ENCODE assay signal across 13 cellular contexts in the genomic region with DNA sequence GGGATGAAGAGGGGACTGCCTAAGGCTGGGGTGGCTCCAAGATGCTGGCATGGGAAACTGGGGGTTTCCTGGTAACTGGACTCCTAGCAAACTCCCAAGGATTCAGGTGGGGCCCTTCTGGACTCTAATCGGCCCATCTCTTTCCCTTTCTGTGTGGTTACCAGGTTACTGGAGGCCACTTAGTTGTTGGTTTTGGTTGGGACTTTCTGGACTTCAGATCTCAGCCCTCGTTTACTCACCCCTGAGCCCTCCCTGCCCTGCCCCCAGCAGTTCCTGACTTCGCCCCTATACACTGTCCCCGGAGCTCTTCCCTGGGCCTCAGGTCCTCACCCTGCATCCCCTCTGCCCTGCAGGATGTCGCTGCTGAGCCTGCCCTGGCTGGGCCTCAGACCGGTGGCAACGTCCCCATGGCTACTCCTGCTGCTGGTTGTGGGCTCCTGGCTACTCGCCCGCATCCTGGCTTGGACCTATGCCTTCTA. TPM values are rescaled to one million over a fixed set of nuclear protein-coding genes. Genes with fewer than 3 reads are reported as not detected.
DNase-seq lines count a peak whose midpoint lies in the region; ATAC-seq and TF ChIP-seq lines count a peak whose summit lies in the region.
"Had no signal": no experiment of that assay in that cellular context is flagged by ENCODE, and none has a peak within 500 bp of the region (broad histone marks: within the 10 kb centered on the region; RNA-seq: fewer than 3 reads in every experiment).

No MANE protein-coding gene starts in this region.

- H3K36me3 Mint-ChIP-seq in activated T-helper 17 cell treated with anti-CD3 and anti-CD28 coated beads, Interleukin-2, amount 50 U/mL, for 72 hours (ENCODE audit: low read depth): peaks cover 8% of the 10 kb centered on the region
- no peaks in the 10 kb centered on the region for H3K36me3 Mint-ChIP-seq in stimulated activated naive B cell treated with anti-CD40 and anti-IgM and Interleukin-4, amounts not matched to agents 10 μg/mL and 1 μg/mL and 100 μg/mL, for 72 hours

- no peaks in the 10 kb centered on the region for H3K27me3 Mint-ChIP-seq in activated T-helper 17 cell treated with anti-CD3 and anti-CD28 coated beads, Interleukin-2, amount 50 U/mL, for 72 hours
- H3K27me3 Mint-ChIP-seq in stimulated activated naive B cell treated with anti-CD40 and anti-IgM and Interleukin-4, amounts not matched to agents 10 μg/mL and 1 μg/mL and 100 μg/mL, for 72 hours: peaks cover 8 to 21% of the 10 kb centered on the region in 2 donors

- H3K36me3 ChIP-seq in testis (ENCODE audit: low read depth, missing control alignments): no peaks in the 10 kb centered on the region

- H3K4me1 ChIP-seq in testis: peaks cover 9% of the 10 kb centered on the region
- H3K4me1 ChIP-seq: Caco-2 had no signal

- no peak overlapping the region for H3K27ac ChIP-seq in testis
- H3K27ac ChIP-seq: epithelial cell of prostate had no signal

- H3K4me1 Mint-ChIP-seq in activated T-helper 17 cell treated with anti-CD3 and anti-CD28 coated beads, Interleukin-2, amount 50 U/mL, for 72 hours: peaks cover 16% of the 10 kb centered on the region
- H3K4me1 Mint-ChIP-seq in stimulated activated naive B cell treated with anti-CD40 and anti-IgM and Interleukin-4, amounts not matched to agents 10 μg/mL and 1 μg/mL and 100 μg/mL, for 72 hours: peaks cover 0 to 1% of the 10 kb centered on the region in 2 donors
- H3K4me1 Mint-ChIP-seq: GM23338 had no signal

- no peaks in the 10 kb centered on the region for H3K9me3 ChIP-seq in testis
- H3K9me3 ChIP-seq: Caco-2 had no signal

- H3K27ac Mint-ChIP-seq in activated T-helper 17 cell treated with anti-CD3 and anti-CD28 coated beads, Interleukin-2, amount 50 U/mL, for 72 hours: peak overlapping the region; percentile 59
- H3K27ac Mint-ChIP-seq in stimulated activated naive B cell treated with anti-CD40 and anti-IgM and Interleukin-4, amounts not matched to agents 10 μg/mL and 1 μg/mL and 100 μg/mL, for 72 hours: no peak overlapping the region
- H3K27ac Mint-ChIP-seq: GM23338; T-helper 2 cell treated with Interferon-gamma antibody and Interleukin-4, amounts not matched to agents 5 μg/mL and 100 μg/mL, for 36 hours had no signal

- TF ChIP-seq POLR2A in testis (IDR thresholded peaks at IDR 0.05): no peak

- H3K27me3 ChIP-seq in testis: no peaks in the 10 kb centered on the region

- DNase-seq in HuH-7.5 (ENCODE audit: low spot score): peak; percentile 35
- DNase-seq in left colon: peak; percentile 54 to 58
- DNase-seq in stimulated activated naive B cell treated with anti-CD40 and anti-IgM and Interleukin-4, amounts not matched to agents 10 μg/mL and 1 μg/mL and 100 μg/mL, for 72 hours: no peak
- DNase-seq in testis: no peak
- no peak for DNase-seq in NCI-H510A (lab: John Stamatoyannopoulos, UW)
- no peak for DNase-seq in dermis blood vessel endothelial cell
- DNase-seq: Caco-2 had no signal

- no peak overlapping the region for H3K4me3 ChIP-seq in testis
- H3K4me3 ChIP-seq: GM23338 had no signal

- H3K9me3 Mint-ChIP-seq in activated T-helper 17 cell treated with anti-CD3 and anti-CD28 coated beads, Interleukin-2, amount 50 U/mL, for 72 hours: peaks cover 17% of the 10 kb centered on the region
- peaks cover 4 to 16% of the 10 kb centered on the region in 2 donors for H3K9me3 Mint-ChIP-seq in stimulated activated naive B cell treated with anti-CD40 and anti-IgM and Interleukin-4, amounts not matched to agents 10 μg/mL and 1 μg/mL and 100 μg/mL, for 72 hours

- intact Hi-C loops in left colon (cut with DNase I, micrococcal nuclease): no loop called here
- intact Hi-C loops in testis (cut with DNase I; ENCODE audit: low total_unique reads): no loop called here

- no peak overlapping the region for H3K4me3 Mint-ChIP-seq in activated T-helper 17 cell treated with anti-CD3 and anti-CD28 coated beads, Interleukin-2, amount 50 U/mL, for 72 hours
- no peak overlapping the region for H3K4me3 Mint-ChIP-seq in stimulated activated naive B cell treated with anti-CD40 and anti-IgM and Interleukin-4, amounts not matched to agents 10 μg/mL and 1 μg/mL and 100 μg/mL, for 72 hours
- H3K4me3 Mint-ChIP-seq: GM23338; T-helper 2 cell treated with Interferon-gamma antibody and Interleukin-4, amounts not matched to agents 5 μg/mL and 100 μg/mL, for 36 hours had no signal

- ATAC-seq in activated T-helper 17 cell treated with anti-CD3 and anti-CD28 coated beads, Interleukin-2, amount 50 U/mL, for 72 hours (replicated peaks): peak; percentile 46
- peak; percentile 58 for ATAC-seq in left colon
- peak; percentile 60 to 61 for ATAC-seq in stimulated activated naive B cell treated with anti-CD40 and anti-IgM and Interleukin-4, amounts not matched to agents 10 μg/mL and 1 μg/mL and 100 μg/mL, for 72 hours (replicated peaks)
- ATAC-seq in GM19467 (IDR thresholded peaks at IDR 0.05; ENCODE audit: unreplicated experiment): no peak
- ATAC-seq: GM23338 had no signal

- 35 to 37% methylated on average over 9 of the region's 9 CpGs for WGBS in testis, 2 donors

- TF ChIP-seq CTCF in testis (IDR thresholded peaks at IDR 0.05): no peak

RNA-seq across cellular contexts. Expression of a gene that starts 0.3 kb away (rescaled TPM):
- total RNA-seq in activated T-helper 17 cell treated with anti-CD3 and anti-CD28 coated beads, Interleukin-2, amount 50 U/mL, for 72 hours: under 1 TPM in 1 of 2 donors, not detected in 1; 0.61 TPM
- total RNA-seq in left colon (100 to 1,000 TPM in 1 of 2 donors, 10 to 100 TPM in 1; 93.3 to 113 TPM), testis (1 to 10 TPM; 4.2 to 7.2 TPM), dermis blood vessel endothelial cell (not detected in 2 replicates)
- 1.2 TPM for polyA plus RNA-seq in testis (ENCODE audit: insufficient read depth, low read depth, low replicate concordance)
- total RNA-seq: GM23338, myocyte had no signal
- polyA plus RNA-seq: GM23338 had no signal

RNA-seq across cellular contexts. Expression of a gene that starts 32.5 kb away (rescaled TPM):
- under 1 TPM; 0.45 to 0.95 TPM for total RNA-seq in activated T-helper 17 cell treated with anti-CD3 and anti-CD28 coated beads, Interleukin-2, amount 50 U/mL, for 72 hours
- total RNA-seq in left colon (1 to 10 TPM; 7.1 to 8.0 TPM), testis (1 to 10 TPM in 1 of 2 donors, under 1 TPM in 1; 0.74 to 1.0 TPM), dermis blood vessel endothelial cell (not detected in 2 replicates)
- polyA plus RNA-seq in testis (ENCODE audit: insufficient read depth, low read depth, low replicate concordance): 1.4 TPM
- total RNA-seq: GM23338, myocyte had no signal
- polyA plus RNA-seq: GM23338 had no signal

RNA-seq across cellular contexts. Expression of a gene that starts 54.6 kb away (rescaled TPM):
- not detected for total RNA-seq in activated T-helper 17 cell treated with anti-CD3 and anti-CD28 coated beads, Interleukin-2, amount 50 U/mL, for 72 hours
- total RNA-seq in left colon (not detected), testis (not detected), dermis blood vessel endothelial cell (not detected in 2 replicates)
- polyA plus RNA-seq in testis (ENCODE audit: insufficient read depth, low read depth, low replicate concordance): not detected
- total RNA-seq: Caco-2, GM23338, myocyte had no signal
- polyA plus RNA-seq: GM23338 had no signal

RNA-seq across cellular contexts. Expression of a gene that starts 58.2 kb away (rescaled TPM):
- total RNA-seq in activated T-helper 17 cell treated with anti-CD3 and anti-CD28 coated beads, Interleukin-2, amount 50 U/mL, for 72 hours: not detected
- under 1 TPM in 1 of 2 donors, not detected in 1; 0.09 TPM for total RNA-seq in left colon
- total RNA-seq in testis: under 1 TPM; 0.31 to 0.71 TPM
- 0.17 TPM for polyA plus RNA-seq in testis (ENCODE audit: insufficient read depth, low read depth, low replicate concordance)
- not detected in 2 replicates for total RNA-seq in dermis blood vessel endothelial cell
- total RNA-seq: Caco-2, GM23338, myocyte had no signal
- polyA plus RNA-seq: GM23338 had no signal

Comparison
In these comparisons a context has a peak if more than half of its experiments do, and no peak if none do; other contexts are left out.
1. DNase-seq: peak in HuH-7.5 (single experiment) and left colon (2 of 2); none in stimulated activated naive B cell treated with anti-CD40 and anti-IgM and Interleukin-4, amounts not matched to agents 10 μg/mL and 1 μg/mL and 100 μg/mL, for 72 hours (single experiment), testis (single experiment), NCI-H510A (single experiment) and dermis blood vessel endothelial cell (single experiment).
2. RNA of a gene that starts 0.3 kb away (total RNA-seq): 93.3 to 113 TPM in left colon; 4.2 to 7.2 TPM in testis, 0.61 TPM in activated T-helper 17 cell treated with anti-CD3 and anti-CD28 coated beads, Interleukin-2, amount 50 U/mL, for 72 hours and not detected in dermis blood vessel endothelial cell; every median in the first group is over 10 times any median in the second.